11 cellular contexts compared by ENCODE assay signal in genomic region chr6:170265655-170266054, GRCh38. TPM values are rescaled to one million over a fixed set of nuclear protein-coding genes. Genes with fewer than 3 reads are reported as not detected.
DNase-seq lines count a peak whose midpoint lies in the region; ATAC-seq, FAIRE-seq and TF ChIP-seq lines count a peak whose summit lies in the region.
"Had no signal": no experiment of that assay in that cellular context is flagged by ENCODE, and none has a peak within 500 bp of the region (broad histone marks: within the 10 kb centered on the region; RNA-seq: fewer than 3 reads in every experiment).

No MANE protein-coding gene starts in this region.

- DNase-seq in NCI-H1092 treated with DMSO at 0.1 percent for 48 hours (lab: John Stamatoyannopoulos, UW), result peak; percentile 20
- DNase-seq in K562 (ENCODE audit: extremely low read depth in 1 of 4, low spot score in 3 of 4), result peak in 1 of 4 experiments; percentile 16
- DNase-seq in left lung, result peak in 1 of 2 donors; percentile 83
- DNase-seq in spleen, result peak; percentile 73
- no peak for DNase-seq in hepatic stellate cell (ENCODE audit: low spot score)
- no peak for DNase-seq in CD8-positive, alpha-beta memory T cell
- DNase-seq in uterus, result no peak
- DNase-seq: GDM1, naive B cell had no signal

- H3K9me1 ChIP-seq in K562 (ENCODE audit: control insufficient read depth, insufficient read depth, low read length), result no peaks in the 10 kb centered on the region

- H3K27me3 ChIP-seq in K562 (ENCODE audit: control insufficient read depth in 2 of 2, insufficient read depth in 2 of 2, low read length in 2 of 2) (peaks cover 62 to 84% of the 10 kb centered on the region in 2 experiments), left lung (peaks cover 0 to 19% of the 10 kb centered on the region in 2 donors), spleen (replicated peaks in 1 of 7) (peaks cover 0 to 42% (median 8%) of the 10 kb centered on the region in 7 donors), uterus (no peaks in the 10 kb centered on the region)
- no peaks in the 10 kb centered on the region for H3K27me3 ChIP-seq in CD8-positive, alpha-beta memory T cell (ENCODE audit: insufficient read depth, low read length, poor library complexity, severe bottlenecking)

- ATAC-seq in K562 (peak; percentile 56), left lung (peak; percentile 73), GM21619 (IDR thresholded peaks at IDR 0.05; ENCODE audit: unreplicated experiment) (no peak)

- no peaks in the 10 kb centered on the region for H3K36me3 Mint-ChIP-seq in CD8-positive, alpha-beta memory T cell
- H3K36me3 Mint-ChIP-seq: naive B cell had no signal

- H3K79me2 ChIP-seq in K562 (ENCODE audit: control insufficient read depth, insufficient read depth, low read length), result no peaks in the 10 kb centered on the region

- intact Hi-C loops in K562 (cut with micrococcal nuclease) (no loop called here), left lung (cut with DNase I) (no loop called here), spleen (cut with DNase I; ENCODE audit: low total_unique reads) (no loop called here), uterus (cut with DNase I; ENCODE audit: low total_unique reads) (no loop called here)

- peak in 2 of 3 experiments; percentile 2 to 26; a peak in 1 of 6 replicates for TF ChIP-seq CTCF in K562 (IDR thresholded peaks at IDR 0.05 in 2 of 3, conservative IDR thresholded peaks at IDR 0.05 in 1 of 3; ENCODE audit: insufficient read depth in 2 of 3, low read depth in 1 of 3, low read length in 3 of 3)
- no peak for TF ChIP-seq CTCF in left lung (IDR thresholded peaks at IDR 0.05)
- TF ChIP-seq CTCF in spleen (IDR thresholded peaks at IDR 0.05 in 8 of 11, conservative IDR thresholded peaks at IDR 0.05 in 3 of 11), result no peak
- no peak for TF ChIP-seq CTCF in uterus (IDR thresholded peaks at IDR 0.05)

- POLR2A ChIA-PET in K562 (lab: Yijun Ruan, JAX), result interaction anchor here (0.8 to 1.7 kb wide), 2 partner anchors 10 to 15 kb away, joined by 3 to 6 read pairs; no protein-coding TSS in a partner anchor
- POLR2A ChIA-PET in CD8-positive, alpha-beta memory T cell (lab: Charles Lee), result no interaction called here

- FAIRE-seq in K562 (lab: Jason Lieb, UNC), result no peak

- no peak overlapping the region for H3K27ac ChIP-seq in K562 (ENCODE audit: extremely low read depth, low read depth, low read length)
- H3K27ac ChIP-seq in left lung, result peak overlapping the region; percentile 18 to 55
- H3K27ac ChIP-seq in spleen, result peak overlapping the region in 1 of 8 donors; percentile 14
- no peak overlapping the region for H3K27ac ChIP-seq in CD8-positive, alpha-beta memory T cell (ENCODE audit: low read depth, low read length)
- no peak overlapping the region for H3K27ac ChIP-seq in uterus
- H3K27ac ChIP-seq: KMS-11 had no signal

- no peak for TF ChIP-seq POLR2A in K562 (conservative IDR thresholded peaks at IDR 0.05)
- TF ChIP-seq POLR2A in spleen (IDR thresholded peaks at IDR 0.05), result no peak
- no peak for TF ChIP-seq POLR2A in uterus (IDR thresholded peaks at IDR 0.05)

- H3K27ac Mint-ChIP-seq in CD8-positive, alpha-beta memory T cell, result no peak overlapping the region
- H3K27ac Mint-ChIP-seq: naive B cell had no signal

- no peaks in the 10 kb centered on the region for H3K36me3 ChIP-seq in K562 (ENCODE audit: control insufficient read depth, insufficient read depth, low read length)
- no peaks in the 10 kb centered on the region for H3K36me3 ChIP-seq in left lung
- no peaks in the 10 kb centered on the region for H3K36me3 ChIP-seq in spleen
- H3K36me3 ChIP-seq in CD8-positive, alpha-beta memory T cell (ENCODE audit: insufficient read depth, low read length), result no peaks in the 10 kb centered on the region
- no peaks in the 10 kb centered on the region for H3K36me3 ChIP-seq in uterus

- peaks cover 0 to 3% (median 0%) of the 10 kb centered on the region in 3 donors for H3K4me1 Mint-ChIP-seq in CD8-positive, alpha-beta memory T cell
- H3K4me1 Mint-ChIP-seq: naive B cell had no signal

- in situ Hi-C loops in K562 (cut with MboI), result no loop called here

- peaks cover 14 to 21% of the 10 kb centered on the region in 2 donors for H3K27me3 Mint-ChIP-seq in CD8-positive, alpha-beta memory T cell

- no peak overlapping the region for H2AFZ ChIP-seq in K562 (ENCODE audit: low read depth, low read length)

- CTCF ChIA-PET in K562 (lab: Yijun Ruan, JAX; ENCODE audit: low intra/inter-chr PET ratio), result no interaction called here
- CTCF ChIA-PET in CD8-positive, alpha-beta memory T cell (lab: Charles Lee), result no interaction called here

- H3K4me3 ChIP-seq in K562 (no peak overlapping the region), left lung (no peak overlapping the region), spleen (no peak overlapping the region), uterus (no peak overlapping the region)
- no peak overlapping the region for H3K4me3 ChIP-seq in CD8-positive, alpha-beta memory T cell (ENCODE audit: low read length)

- H3K4me1 ChIP-seq in K562 (replicated peaks in 1 of 2; ENCODE audit: control insufficient read depth in 2 of 2, insufficient read depth in 2 of 2, low read length in 2 of 2) (peaks cover 0 to 10% of the 10 kb centered on the region in 2 experiments; a peak in 2 of 5 replicates), left lung (peaks cover 7 to 15% of the 10 kb centered on the region in 2 donors), spleen (peaks cover 0 to 34% (median 9%) of the 10 kb centered on the region in 6 donors), uterus (peaks cover 0 to 3% of the 10 kb centered on the region in 2 donors)
- no peaks in the 10 kb centered on the region for H3K4me1 ChIP-seq in CD8-positive, alpha-beta memory T cell (ENCODE audit: insufficient read depth, low read length)

- H3K9me3 ChIP-seq in K562 (replicated peaks; ENCODE audit: control insufficient read depth, insufficient read depth, low read depth, low read length) (no peaks in the 10 kb centered on the region), left lung (no peaks in the 10 kb centered on the region), spleen (no peaks in the 10 kb centered on the region), uterus (no peaks in the 10 kb centered on the region)
- H3K9me3 ChIP-seq in CD8-positive, alpha-beta memory T cell (ENCODE audit: low read length), result no peaks in the 10 kb centered on the region

- H3K9ac ChIP-seq in K562 (ENCODE audit: insufficient read depth in 1 of 2, low read depth in 2 of 2, low read length in 2 of 2), result no peak overlapping the region
- H3K9ac ChIP-seq: KMS-11 had no signal

- H3K4me2 ChIP-seq in K562 (ENCODE audit: insufficient read depth, low read length), result no peak overlapping the region
- H3K4me2 ChIP-seq: KMS-11 had no signal

- peak in 1 of 2 experiments; percentile 7; a peak in 1 of 4 replicates for TF ChIP-seq RAD21 in K562 (CRISPR knock-in tag; conservative IDR thresholded peaks at IDR 0.05 in 1 of 2, IDR thresholded peaks at IDR 0.05 in 1 of 2)

- H3K9me3 Mint-ChIP-seq in CD8-positive, alpha-beta memory T cell, result no peaks in the 10 kb centered on the region
- H3K9me3 Mint-ChIP-seq: naive B cell had no signal

- no peak overlapping the region for H3K4me3 Mint-ChIP-seq in CD8-positive, alpha-beta memory T cell
- H3K4me3 Mint-ChIP-seq: naive B cell had no signal

- WGBS in K562 (ENCODE audit: insufficient coverage, low coverage, missing lambda C conversion rate), result 6% methylated on average over 22 of the region's 22 CpGs
- WGBS in spleen, 5 donors, result 89 to 95% (median 92%) methylated on average over 22 of the region's 22 CpGs

- TF ChIP-seq EP300 in K562 (IDR thresholded peaks at IDR 0.05; ENCODE audit: low read length), result no peak

- H4K20me1 ChIP-seq in K562 (replicated peaks; ENCODE audit: control insufficient read depth, insufficient read depth, low read length), result no peaks in the 10 kb centered on the region; the same call in none of the 2 replicates

- BruUV-seq in K562 (replicated peaks; lab: Mats Ljungman, UMichigan), result no TSS peak

RNA-seq across cellular contexts. Expression of gene DLL1, which starts 25.2 kb away (rescaled TPM):
- not detected in 2 replicates for total RNA-seq in K562 (2011; cell fraction: chromatin; rRNA removed; ENCODE audit: low replicate concordance)
- not detected in 2 replicates for total RNA-seq in K562 (2011; cell fraction: nucleolus; rRNA removed)
- total RNA-seq in K562 (2011; cell fraction: nucleoplasm; rRNA removed), result not detected in 2 replicates
- total RNA-seq in K562 (2014; rRNA removed) (not detected in 2 replicates), K562 (2014; rRNA removed; fragmentation: Illumina TruSeq; extraction: Trizol) (not detected in 2 replicates), K562 (2015; rRNA removed; fragmentation: Illumina TruSeq; extraction: Trizol) (not detected in 2 replicates), K562 (2021) (not detected in 2 replicates), left lung (10 to 100 TPM in 1 of 2 donors, 1 to 10 TPM in 1; 6.3 to 12.8 TPM), spleen (100 to 1,000 TPM in 2 of 7 donors, 10 to 100 TPM in 5; 34.7 to 119 (median 79.8) TPM), uterus (10 to 100 TPM in 3 of 4 donors, 1 to 10 TPM in 1; 8.7 to 24.3 (median 19.2) TPM)
- polyA plus RNA-seq in K562 (2011; rRNA removed) (not detected in 2 replicates), K562 (2014; fragmentation: Illumina TruSeq; extraction: Trizol) (not detected in 2 replicates), K562 (2014; fragmentation: Nextera tagmentation; extraction: Ambion mirVana) (not detected), K562 (2014; rRNA removed) (not detected in 2 replicates), spleen (10 to 100 TPM; 12.6 to 30.3 (median 15.0) TPM)
- polyA plus RNA-seq in K562 (2011; cell fraction: cytosol; rRNA removed), result 0.03 TPM in 1 of 2 replicates, not detected in the other
- polyA plus RNA-seq in K562 (2011; cell fraction: nucleus; rRNA removed), result not detected in 2 replicates
- 0.03 TPM in 1 of 2 replicates, not detected in the other for polyA plus RNA-seq in K562 (2012)
- not detected in 2 replicates for polyA minus RNA-seq in K562 (2011; rRNA and poly(A)+ RNA removed)
- polyA minus RNA-seq in K562 (2011; cell fraction: cytosol; rRNA and poly(A)+ RNA removed), result not detected in 2 replicates
- not detected in 2 replicates for polyA minus RNA-seq in K562 (2011; cell fraction: nucleus; rRNA and poly(A)+ RNA removed)
- under 1 TPM; 0.79 to 0.86 TPM for total RNA-seq in CD8-positive, alpha-beta memory T cell
- 0.49 TPM for polyA plus RNA-seq in CD8-positive, alpha-beta memory T cell

RNA-seq across cellular contexts. Expression of gene FAM120B, which starts 40.9 kb away (rescaled TPM):
- 43.4 and 80.5 TPM in 2 replicates for total RNA-seq in K562 (2011; cell fraction: chromatin; rRNA removed; ENCODE audit: low replicate concordance)
- total RNA-seq in K562 (2011; cell fraction: nucleolus; rRNA removed), result 21.2 and 24.1 TPM in 2 replicates
- total RNA-seq in K562 (2011; cell fraction: nucleoplasm; rRNA removed), result 25.9 and 29.8 TPM in 2 replicates
- total RNA-seq in K562 (2014; rRNA removed) (9.4 and 12.2 TPM in 2 replicates), K562 (2014; rRNA removed; fragmentation: Illumina TruSeq; extraction: Trizol) (15.1 and 16.4 TPM in 2 replicates), K562 (2015; rRNA removed; fragmentation: Illumina TruSeq; extraction: Trizol) (12.8 and 12.9 TPM in 2 replicates), K562 (2021) (22.6 and 23.0 TPM in 2 replicates), left lung (10 to 100 TPM; 26.6 to 27.8 TPM), spleen (10 to 100 TPM; 24.8 to 41.2 (median 27.4) TPM), uterus (10 to 100 TPM; 12.1 to 50.9 (median 35.2) TPM)
- polyA plus RNA-seq in K562 (2011; rRNA removed) (16.6 and 16.9 TPM in 2 replicates), K562 (2014; fragmentation: Illumina TruSeq; extraction: Trizol) (19.9 and 21.3 TPM in 2 replicates), K562 (2014; fragmentation: Nextera tagmentation; extraction: Ambion mirVana) (1 to 10 TPM; 3.5 to 5.5 TPM), K562 (2014; rRNA removed) (14.7 and 14.8 TPM in 2 replicates), spleen (1 to 10 TPM; 7.6 to 8.7 (median 8.5) TPM)
- 11.3 and 12.0 TPM in 2 replicates for polyA plus RNA-seq in K562 (2011; cell fraction: cytosol; rRNA removed)
- 24.9 and 30.9 TPM in 2 replicates for polyA plus RNA-seq in K562 (2011; cell fraction: nucleus; rRNA removed)
- polyA plus RNA-seq in K562 (2012), result 11.9 and 18.1 TPM in 2 replicates
- polyA minus RNA-seq in K562 (2011; rRNA and poly(A)+ RNA removed), result 38.8 and 43.3 TPM in 2 replicates
- 12.5 and 17.4 TPM in 2 replicates for polyA minus RNA-seq in K562 (2011; cell fraction: cytosol; rRNA and poly(A)+ RNA removed)
- 23.7 and 38.2 TPM in 2 replicates for polyA minus RNA-seq in K562 (2011; cell fraction: nucleus; rRNA and poly(A)+ RNA removed)
- 10 to 100 TPM; 19.1 to 20.9 TPM for total RNA-seq in CD8-positive, alpha-beta memory T cell
- polyA plus RNA-seq in CD8-positive, alpha-beta memory T cell, result 29.8 TPM

Comparison
In these comparisons a context has a peak if more than half of its experiments do, and no peak if none do; other contexts are left out.
1. DNase-seq: peak in NCI-H1092 treated with DMSO at 0.1 percent for 48 hours (single experiment) and spleen (single experiment); none in hepatic stellate cell (single experiment), CD8-positive, alpha-beta memory T cell (0 of 5) and uterus (0 of 2).
2. H3K27ac ChIP-seq: peak in left lung (2 of 2); none in K562 (single experiment), CD8-positive, alpha-beta memory T cell (single experiment) and uterus (0 of 2).
3. CTCF ChIP-seq: peak in K562 (2 of 3); none in left lung (0 of 2), spleen (0 of 11) and uterus (0 of 4).